Comparison of ENCODE assay signal across 34 cellular contexts in the genomic region with DNA sequence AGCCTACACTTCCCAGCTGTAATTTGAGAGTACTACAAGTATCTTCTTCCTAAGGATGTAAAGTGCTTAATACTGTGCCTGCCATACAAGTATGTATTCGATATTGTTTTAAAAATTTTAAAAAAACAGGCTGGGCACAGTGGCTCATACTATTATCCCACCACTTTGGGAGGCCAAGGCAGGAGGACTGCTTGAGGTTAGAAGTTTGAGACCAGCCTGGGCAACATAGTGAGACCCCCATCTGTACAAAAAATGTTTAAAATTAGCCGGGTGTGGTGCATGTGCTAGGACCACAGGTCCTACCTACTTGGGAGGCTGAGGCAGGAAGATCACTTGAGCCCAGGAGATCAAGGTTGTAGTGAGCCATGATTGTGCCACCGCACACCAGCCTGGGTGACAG.
"Had no signal": no experiment of that assay in that cellular context is flagged by ENCODE, and none has a peak within 500 bp of the region (broad histone marks: within the 10 kb centered on the region; RNA-seq: fewer than 3 reads in every experiment).

No MANE protein-coding gene starts in this region.

- H3K27ac ChIP-seq: KMS-11 had no signal

- DNase-seq: Karpas-422, Kasumi-1, MG63, MM.1S, MV-4-11, NCI-H1048, NCI-H1092, NCI-H1092 treated with DMSO at 0.1 percent for 48 hours, NCI-H1105, NCI-H1105 treated with DMSO at 0.1 percent for 48 hours, NCI-H1417, NCI-H1417 treated with DMSO at 0.1 percent for 48 hours, NCI-H1436, NCI-H1436 treated with DMSO at 0.1 percent for 48 hours, NCI-H146, NCI-H1694, NCI-H1694 treated with DMSO at 0.1 percent for 48 hours, NCI-H187, NCI-H187 treated with DMSO at 0.1 percent for 48 hours, NCI-H1930, NCI-H2029, NCI-H2029 treated with DMSO at 0.1 percent for 48 hours, NCI-H2081, NCI-H2081 treated with DMSO at 0.1 percent for 48 hours, NCI-H2107, NCI-H2171, NCI-H2171 treated with DMSO at 0.1 percent for 48 hours, NCI-H2227 treated with DMSO at 0.1 percent for 48 hours, NCI-H226, NCI-H345, NCI-H446, NCI-H446 treated with DMSO at 0.1 percent for 48 hours, NCI-H510A had no signal

- H3K4me3 ChIP-seq: MG63 had no signal

- H3K9me3 ChIP-seq: MG63 had no signal
